In genomic region chr18:42298744-42299685, GRCh38 we compare ENCODE assay signal across 8 cellular contexts.
DNase-seq lines count a peak whose midpoint lies in the region; ATAC-seq and TF ChIP-seq lines count a peak whose summit lies in the region.

No MANE protein-coding gene starts in this region.

- H3K9me3 ChIP-seq in adrenal gland (replicated peaks in 1 of 3) (no peaks in the 10 kb centered on the region), heart right ventricle (no peaks in the 10 kb centered on the region)

- no peaks in the 10 kb centered on the region for H3K27me3 ChIP-seq in adrenal gland
- no peaks in the 10 kb centered on the region for H3K27me3 ChIP-seq in heart right ventricle

- TF ChIP-seq POLR2A in NB4 (IDR thresholded peaks at IDR 0.05; ENCODE audit: extremely low read depth, insufficient read length), result no peak
- no peak for TF ChIP-seq POLR2A in adrenal gland (IDR thresholded peaks at IDR 0.05)

- 37 to 42% (median 38%) methylated on average over 15 of the region's 15 CpGs for WGBS in adrenal gland, 4 donors
- WGBS in heart right ventricle, 2 donors, result 35 to 38% methylated on average over 15 of the region's 15 CpGs

- TF ChIP-seq CTCF in GM12875 (IDR thresholded peaks at IDR 0.05; ENCODE audit: borderline replicate concordance, insufficient read depth, low read depth, low read length), result peak; percentile 81; the same call in 1 of the 2 replicates
- TF ChIP-seq CTCF in NB4 (IDR thresholded peaks at IDR 0.05; ENCODE audit: low read depth, low read length), result peak; percentile 73
- TF ChIP-seq CTCF in adrenal gland (IDR thresholded peaks at IDR 0.05), result peak; percentile 74 to 91 (median 88)
- peak; percentile 75 to 95 (median 91) for TF ChIP-seq CTCF in heart right ventricle (IDR thresholded peaks at IDR 0.05)

- H3K4me3 ChIP-seq in GM12875 (ENCODE audit: low read depth, low read length), result no peak overlapping the region
- no peak overlapping the region for H3K4me3 ChIP-seq in NB4 (ENCODE audit: low read depth, low read length)
- peak overlapping the region in 1 of 4 donors; percentile 35 for H3K4me3 ChIP-seq in adrenal gland
- H3K4me3 ChIP-seq in heart right ventricle, result peak overlapping the region in 7 of 10 donors; percentile 15 to 40 (median 25)

- H3K27ac ChIP-seq in adrenal gland (no peak overlapping the region), heart right ventricle (peak overlapping the region in 5 of 10 donors; percentile 11 to 47 (median 35))

- intact Hi-C loops in adrenal gland (cut with DNase I) (loop anchor here in 1 of 2 donors (5.0 to 10.0 kb wide), 3 partner anchors 182 to 973 kb away; no protein-coding TSS in a partner anchor), heart right ventricle (cut with DNase I) (loop anchor here in 9 of 10 donors (5.0 to 10.0 kb wide), 9 partner anchors 184 to 1296 kb away; partner anchors contain the start of gene SYT4 (in 1 of the 9))

- ATAC-seq in HG02571 (IDR thresholded peaks at IDR 0.05; ENCODE audit: unreplicated experiment) (peak; percentile 81), heart right ventricle (peak; percentile 82 to 93 (median 88)), HG02840 (IDR thresholded peaks at IDR 0.05; ENCODE audit: low FRiP score, unreplicated experiment) (no peak)

- DNase-seq in NB4 (ENCODE audit: low read depth) (peak; percentile 65), SKM-1 (lab: John Stamatoyannopoulos, UW; ENCODE audit: unreplicated experiment) (peak; percentile 36), adrenal gland (peak; percentile 67 to 96 (median 85)), heart right ventricle (peak; percentile 55 to 78), renal cortical epithelial cell (ENCODE audit: low read depth) (peak; percentile 76)

- H3K4me1 ChIP-seq in adrenal gland (replicated peaks in 1 of 2) (no peaks in the 10 kb centered on the region), heart right ventricle (peaks cover 0 to 4% (median 0%) of the 10 kb centered on the region in 9 donors)

- H3K36me3 ChIP-seq in adrenal gland (replicated peaks in 1 of 2) (no peaks in the 10 kb centered on the region), heart right ventricle (no peaks in the 10 kb centered on the region)

Comparison
In these comparisons a context has a peak if more than half of its experiments do, and no peak if none do; other contexts are left out.
1. H3K4me3 ChIP-seq: peak in heart right ventricle (7 of 10); none in GM12875 (single experiment) and NB4 (single experiment).
2. Peak in every context shown above with its lines, with median percentiles within 50 percentile points of each other: CTCF ChIP-seq and DNase-seq.